ENCODE assay signal across 1 cellular context in the genomic region with DNA sequence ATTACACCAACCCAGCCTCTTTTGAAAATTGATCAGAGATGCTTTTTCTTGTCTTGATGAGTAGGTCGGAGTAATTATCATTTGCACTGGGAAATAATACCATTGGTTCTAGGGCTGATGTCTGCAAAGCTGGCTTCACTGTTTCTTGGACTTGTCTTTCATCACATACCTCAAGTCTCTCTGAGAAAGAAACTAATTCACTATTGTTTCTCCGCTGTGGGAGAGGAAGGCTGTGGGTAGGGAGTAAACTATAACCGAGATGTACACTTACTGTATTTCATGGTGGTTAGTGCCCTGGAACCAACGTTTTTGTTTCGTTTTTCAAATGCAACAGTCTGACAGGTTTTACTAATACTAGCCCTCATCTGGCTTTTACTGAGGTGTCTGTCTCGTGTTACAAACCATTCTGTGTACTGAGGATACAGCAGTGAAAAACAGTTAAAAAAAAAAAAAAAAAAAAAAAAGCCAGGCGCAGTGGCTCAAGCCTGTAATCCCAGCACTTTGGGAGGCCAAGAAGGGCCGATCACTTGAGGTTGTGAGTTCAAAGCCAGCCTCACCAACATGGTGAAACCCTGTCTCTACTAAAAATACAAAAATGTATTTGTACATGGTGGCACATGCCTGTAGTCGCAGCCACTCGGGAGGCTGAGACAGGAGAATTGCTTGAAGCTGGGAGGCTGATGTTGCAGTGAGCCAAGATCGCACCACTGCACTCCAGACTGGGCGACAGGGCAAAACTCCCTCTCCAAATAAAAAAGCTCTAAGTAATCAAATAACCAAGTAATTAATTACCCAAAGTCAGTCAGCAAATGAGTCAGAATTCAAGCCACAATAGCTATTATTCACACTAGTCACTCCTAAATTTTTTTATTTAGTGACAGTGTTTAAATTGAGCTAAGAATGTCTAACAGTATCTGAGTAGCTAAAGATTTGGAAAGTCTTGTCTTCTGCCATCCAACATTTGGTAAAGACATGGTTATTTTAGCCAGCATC.
TF ChIP-seq lines count a peak whose summit lies in the region.

No MANE protein-coding gene starts in this region.

TF ChIP-seq in GM12878, 131 proteins besides CTCF, POLR2A, EP300 and RAD21 (continued from another document and continues in another):
- TF ChIP-seq ETV6 (conservative IDR thresholded peaks at IDR 0.05 in 1 of 2, IDR thresholded peaks at IDR 0.05 in 1 of 2; ENCODE audit: borderline replicate concordance in 1 of 2, low read depth in 1 of 2): no peak
- TF ChIP-seq, protein P1, sequence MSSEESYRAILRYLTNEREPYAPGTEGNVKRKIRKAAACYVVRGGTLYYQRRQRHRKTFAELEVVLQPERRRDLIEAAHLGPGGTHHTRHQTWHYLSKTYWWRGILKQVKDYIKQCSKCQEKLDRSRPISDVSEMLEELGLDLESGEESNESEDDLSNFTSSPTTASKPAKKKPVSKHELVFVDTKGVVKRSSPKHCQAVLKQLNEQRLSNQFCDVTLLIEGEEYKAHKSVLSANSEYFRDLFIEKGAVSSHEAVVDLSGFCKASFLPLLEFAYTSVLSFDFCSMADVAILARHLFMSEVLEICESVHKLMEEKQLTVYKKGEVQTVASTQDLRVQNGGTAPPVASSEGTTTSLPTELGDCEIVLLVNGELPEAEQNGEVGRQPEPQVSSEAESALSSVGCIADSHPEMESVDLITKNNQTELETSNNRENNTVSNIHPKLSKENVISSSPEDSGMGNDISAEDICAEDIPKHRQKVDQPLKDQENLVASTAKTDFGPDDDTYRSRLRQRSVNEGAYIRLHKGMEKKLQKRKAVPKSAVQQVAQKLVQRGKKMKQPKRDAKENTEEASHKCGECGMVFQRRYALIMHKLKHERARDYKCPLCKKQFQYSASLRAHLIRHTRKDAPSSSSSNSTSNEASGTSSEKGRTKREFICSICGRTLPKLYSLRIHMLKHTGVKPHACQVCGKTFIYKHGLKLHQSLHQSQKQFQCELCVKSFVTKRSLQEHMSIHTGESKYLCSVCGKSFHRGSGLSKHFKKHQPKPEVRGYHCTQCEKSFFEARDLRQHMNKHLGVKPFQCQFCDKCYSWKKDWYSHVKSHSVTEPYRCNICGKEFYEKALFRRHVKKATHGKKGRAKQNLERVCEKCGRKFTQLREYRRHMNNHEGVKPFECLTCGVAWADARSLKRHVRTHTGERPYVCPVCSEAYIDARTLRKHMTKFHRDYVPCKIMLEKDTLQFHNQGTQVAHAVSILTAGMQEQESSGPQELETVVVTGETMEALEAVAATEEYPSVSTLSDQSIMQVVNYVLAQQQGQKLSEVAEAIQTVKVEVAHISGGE (CRISPR knock-in tag; IDR thresholded peaks at IDR 0.05): no peak
- TF ChIP-seq RUNX3 (IDR thresholded peaks at IDR 0.05; ENCODE audit: low read length): peak; percentile 86
- no peak for TF ChIP-seq NFYA (IDR thresholded peaks at IDR 0.05; ENCODE audit: borderline replicate concordance, low read depth, low read length)
- TF ChIP-seq, protein P2, sequence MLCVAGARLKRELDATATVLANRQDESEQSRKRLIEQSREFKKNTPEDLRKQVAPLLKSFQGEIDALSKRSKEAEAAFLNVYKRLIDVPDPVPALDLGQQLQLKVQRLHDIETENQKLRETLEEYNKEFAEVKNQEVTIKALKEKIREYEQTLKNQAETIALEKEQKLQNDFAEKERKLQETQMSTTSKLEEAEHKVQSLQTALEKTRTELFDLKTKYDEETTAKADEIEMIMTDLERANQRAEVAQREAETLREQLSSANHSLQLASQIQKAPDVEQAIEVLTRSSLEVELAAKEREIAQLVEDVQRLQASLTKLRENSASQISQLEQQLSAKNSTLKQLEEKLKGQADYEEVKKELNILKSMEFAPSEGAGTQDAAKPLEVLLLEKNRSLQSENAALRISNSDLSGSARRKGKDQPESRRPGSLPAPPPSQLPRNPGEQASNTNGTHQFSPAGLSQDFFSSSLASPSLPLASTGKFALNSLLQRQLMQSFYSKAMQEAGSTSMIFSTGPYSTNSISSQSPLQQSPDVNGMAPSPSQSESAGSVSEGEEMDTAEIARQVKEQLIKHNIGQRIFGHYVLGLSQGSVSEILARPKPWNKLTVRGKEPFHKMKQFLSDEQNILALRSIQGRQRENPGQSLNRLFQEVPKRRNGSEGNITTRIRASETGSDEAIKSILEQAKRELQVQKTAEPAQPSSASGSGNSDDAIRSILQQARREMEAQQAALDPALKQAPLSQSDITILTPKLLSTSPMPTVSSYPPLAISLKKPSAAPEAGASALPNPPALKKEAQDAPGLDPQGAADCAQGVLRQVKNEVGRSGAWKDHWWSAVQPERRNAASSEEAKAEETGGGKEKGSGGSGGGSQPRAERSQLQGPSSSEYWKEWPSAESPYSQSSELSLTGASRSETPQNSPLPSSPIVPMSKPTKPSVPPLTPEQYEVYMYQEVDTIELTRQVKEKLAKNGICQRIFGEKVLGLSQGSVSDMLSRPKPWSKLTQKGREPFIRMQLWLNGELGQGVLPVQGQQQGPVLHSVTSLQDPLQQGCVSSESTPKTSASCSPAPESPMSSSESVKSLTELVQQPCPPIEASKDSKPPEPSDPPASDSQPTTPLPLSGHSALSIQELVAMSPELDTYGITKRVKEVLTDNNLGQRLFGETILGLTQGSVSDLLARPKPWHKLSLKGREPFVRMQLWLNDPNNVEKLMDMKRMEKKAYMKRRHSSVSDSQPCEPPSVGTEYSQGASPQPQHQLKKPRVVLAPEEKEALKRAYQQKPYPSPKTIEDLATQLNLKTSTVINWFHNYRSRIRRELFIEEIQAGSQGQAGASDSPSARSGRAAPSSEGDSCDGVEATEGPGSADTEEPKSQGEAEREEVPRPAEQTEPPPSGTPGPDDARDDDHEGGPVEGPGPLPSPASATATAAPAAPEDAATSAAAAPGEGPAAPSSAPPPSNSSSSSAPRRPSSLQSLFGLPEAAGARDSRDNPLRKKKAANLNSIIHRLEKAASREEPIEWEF (IDR thresholded peaks at IDR 0.05; ENCODE audit: insufficient replicate concordance, low read depth, low read length): no peak
- no peak for TF ChIP-seq YBX1 (IDR thresholded peaks at IDR 0.05)
- no peak for TF ChIP-seq SIN3A (IDR thresholded peaks at IDR 0.05; ENCODE audit: low read depth, low read length)
- no peak for TF ChIP-seq KDM1A (IDR thresholded peaks at IDR 0.05; ENCODE audit: borderline replicate concordance)
- TF ChIP-seq CBFB (IDR thresholded peaks at IDR 0.05; ENCODE audit: low read depth): no peak
- TF ChIP-seq BCL11A (IDR thresholded peaks at IDR 0.05; ENCODE audit: low read depth, low read length): no peak
- peak; percentile 30 to 43; a peak in 2 of 4 replicates for TF ChIP-seq IKZF2 (IDR thresholded peaks at IDR 0.05)
- TF ChIP-seq ESRRA (IDR thresholded peaks at IDR 0.05; ENCODE audit: low read length): no peak
- TF ChIP-seq, protein P3, sequence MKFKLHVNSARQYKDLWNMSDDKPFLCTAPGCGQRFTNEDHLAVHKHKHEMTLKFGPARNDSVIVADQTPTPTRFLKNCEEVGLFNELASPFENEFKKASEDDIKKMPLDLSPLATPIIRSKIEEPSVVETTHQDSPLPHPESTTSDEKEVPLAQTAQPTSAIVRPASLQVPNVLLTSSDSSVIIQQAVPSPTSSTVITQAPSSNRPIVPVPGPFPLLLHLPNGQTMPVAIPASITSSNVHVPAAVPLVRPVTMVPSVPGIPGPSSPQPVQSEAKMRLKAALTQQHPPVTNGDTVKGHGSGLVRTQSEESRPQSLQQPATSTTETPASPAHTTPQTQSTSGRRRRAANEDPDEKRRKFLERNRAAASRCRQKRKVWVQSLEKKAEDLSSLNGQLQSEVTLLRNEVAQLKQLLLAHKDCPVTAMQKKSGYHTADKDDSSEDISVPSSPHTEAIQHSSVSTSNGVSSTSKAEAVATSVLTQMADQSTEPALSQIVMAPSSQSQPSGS (IDR thresholded peaks at IDR 0.05; ENCODE audit: low read length): no peak; the same call in 1 of the 2 replicates
- TF ChIP-seq CREB1 (IDR thresholded peaks at IDR 0.05; ENCODE audit: low read depth): 0 out of 2 replicates have a peak, but pooled peaks have one; percentile 13
- TF ChIP-seq YY1 (IDR thresholded peaks at IDR 0.05; ENCODE audit: low read depth, low read length): no peak
- TF ChIP-seq NFXL1 (IDR thresholded peaks at IDR 0.05; ENCODE audit: borderline replicate concordance): no peak
- TF ChIP-seq, protein P4, sequence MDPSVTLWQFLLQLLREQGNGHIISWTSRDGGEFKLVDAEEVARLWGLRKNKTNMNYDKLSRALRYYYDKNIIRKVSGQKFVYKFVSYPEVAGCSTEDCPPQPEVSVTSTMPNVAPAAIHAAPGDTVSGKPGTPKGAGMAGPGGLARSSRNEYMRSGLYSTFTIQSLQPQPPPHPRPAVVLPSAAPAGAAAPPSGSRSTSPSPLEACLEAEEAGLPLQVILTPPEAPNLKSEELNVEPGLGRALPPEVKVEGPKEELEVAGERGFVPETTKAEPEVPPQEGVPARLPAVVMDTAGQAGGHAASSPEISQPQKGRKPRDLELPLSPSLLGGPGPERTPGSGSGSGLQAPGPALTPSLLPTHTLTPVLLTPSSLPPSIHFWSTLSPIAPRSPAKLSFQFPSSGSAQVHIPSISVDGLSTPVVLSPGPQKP (IDR thresholded peaks at IDR 0.05; ENCODE audit: low read depth, low read length): no peak
- no peak for TF ChIP-seq CBX3 (IDR thresholded peaks at IDR 0.05; ENCODE audit: borderline replicate concordance, low read depth)
- TF ChIP-seq, protein P5, sequence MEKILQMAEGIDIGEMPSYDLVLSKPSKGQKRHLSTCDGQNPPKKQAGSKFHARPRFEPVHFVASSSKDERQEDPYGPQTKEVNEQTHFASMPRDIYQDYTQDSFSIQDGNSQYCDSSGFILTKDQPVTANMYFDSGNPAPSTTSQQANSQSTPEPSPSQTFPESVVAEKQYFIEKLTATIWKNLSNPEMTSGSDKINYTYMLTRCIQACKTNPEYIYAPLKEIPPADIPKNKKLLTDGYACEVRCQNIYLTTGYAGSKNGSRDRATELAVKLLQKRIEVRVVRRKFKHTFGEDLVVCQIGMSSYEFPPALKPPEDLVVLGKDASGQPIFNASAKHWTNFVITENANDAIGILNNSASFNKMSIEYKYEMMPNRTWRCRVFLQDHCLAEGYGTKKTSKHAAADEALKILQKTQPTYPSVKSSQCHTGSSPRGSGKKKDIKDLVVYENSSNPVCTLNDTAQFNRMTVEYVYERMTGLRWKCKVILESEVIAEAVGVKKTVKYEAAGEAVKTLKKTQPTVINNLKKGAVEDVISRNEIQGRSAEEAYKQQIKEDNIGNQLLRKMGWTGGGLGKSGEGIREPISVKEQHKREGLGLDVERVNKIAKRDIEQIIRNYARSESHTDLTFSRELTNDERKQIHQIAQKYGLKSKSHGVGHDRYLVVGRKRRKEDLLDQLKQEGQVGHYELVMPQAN (conservative IDR thresholded peaks at IDR 0.05): no peak
- no peak for TF ChIP-seq CHD4 (IDR thresholded peaks at IDR 0.05)
- no peak for TF ChIP-seq FOS (IDR thresholded peaks at IDR 0.05; ENCODE audit: borderline replicate concordance, extremely low read depth, insufficient read length)
- peak; percentile 68; the same call in 1 of the 2 replicates for TF ChIP-seq MTA3 (IDR thresholded peaks at IDR 0.05; ENCODE audit: borderline replicate concordance, low read length)
- TF ChIP-seq SREBF2 (IDR thresholded peaks at IDR 0.05; ENCODE audit: low read length): no peak
- TF ChIP-seq, protein P6, sequence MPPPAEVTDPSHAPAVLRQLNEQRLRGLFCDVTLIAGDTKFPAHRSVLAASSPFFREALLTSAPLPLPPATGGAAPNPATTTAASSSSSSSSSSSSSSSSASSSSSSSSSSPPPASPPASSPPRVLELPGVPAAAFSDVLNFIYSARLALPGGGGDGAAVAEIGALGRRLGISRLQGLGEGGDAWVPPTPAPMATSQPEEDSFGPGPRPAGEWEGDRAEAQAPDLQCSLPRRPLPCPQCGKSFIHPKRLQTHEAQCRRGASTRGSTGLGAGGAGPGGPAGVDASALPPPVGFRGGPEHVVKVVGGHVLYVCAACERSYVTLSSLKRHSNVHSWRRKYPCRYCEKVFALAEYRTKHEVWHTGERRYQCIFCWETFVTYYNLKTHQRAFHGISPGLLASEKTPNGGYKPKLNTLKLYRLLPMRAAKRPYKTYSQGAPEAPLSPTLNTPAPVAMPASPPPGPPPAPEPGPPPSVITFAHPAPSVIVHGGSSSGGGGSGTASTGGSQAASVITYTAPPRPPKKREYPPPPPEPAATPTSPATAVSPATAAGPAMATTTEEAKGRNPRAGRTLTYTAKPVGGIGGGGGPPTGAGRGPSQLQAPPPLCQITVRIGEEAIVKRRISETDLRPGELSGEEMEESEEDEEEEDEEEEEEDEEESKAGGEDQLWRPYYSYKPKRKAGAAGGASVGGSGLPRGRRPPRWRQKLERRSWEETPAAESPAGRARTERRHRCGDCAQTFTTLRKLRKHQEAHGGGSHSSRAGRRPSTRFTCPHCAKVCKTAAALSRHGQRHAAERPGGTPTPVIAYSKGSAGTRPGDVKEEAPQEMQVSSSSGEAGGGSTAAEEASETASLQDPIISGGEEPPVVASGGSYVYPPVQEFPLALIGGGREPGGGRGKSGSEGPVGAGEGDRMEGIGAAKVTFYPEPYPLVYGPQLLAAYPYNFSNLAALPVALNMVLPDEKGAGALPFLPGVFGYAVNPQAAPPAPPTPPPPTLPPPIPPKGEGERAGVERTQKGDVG (CRISPR knock-in tag; IDR thresholded peaks at IDR 0.05): no peak
- TF ChIP-seq ZZZ3 (IDR thresholded peaks at IDR 0.05; ENCODE audit: control insufficient read depth, insufficient read length, low read depth): no peak
- no peak for TF ChIP-seq NR2C1 (IDR thresholded peaks at IDR 0.05)
- no peak for TF ChIP-seq MEF2A (IDR thresholded peaks at IDR 0.05; ENCODE audit: insufficient read depth, low read depth, low read length)
- no peak for TF ChIP-seq SMAD1 (IDR thresholded peaks at IDR 0.05; ENCODE audit: low read depth, partially characterized antibody)
- TF ChIP-seq, protein P7, sequence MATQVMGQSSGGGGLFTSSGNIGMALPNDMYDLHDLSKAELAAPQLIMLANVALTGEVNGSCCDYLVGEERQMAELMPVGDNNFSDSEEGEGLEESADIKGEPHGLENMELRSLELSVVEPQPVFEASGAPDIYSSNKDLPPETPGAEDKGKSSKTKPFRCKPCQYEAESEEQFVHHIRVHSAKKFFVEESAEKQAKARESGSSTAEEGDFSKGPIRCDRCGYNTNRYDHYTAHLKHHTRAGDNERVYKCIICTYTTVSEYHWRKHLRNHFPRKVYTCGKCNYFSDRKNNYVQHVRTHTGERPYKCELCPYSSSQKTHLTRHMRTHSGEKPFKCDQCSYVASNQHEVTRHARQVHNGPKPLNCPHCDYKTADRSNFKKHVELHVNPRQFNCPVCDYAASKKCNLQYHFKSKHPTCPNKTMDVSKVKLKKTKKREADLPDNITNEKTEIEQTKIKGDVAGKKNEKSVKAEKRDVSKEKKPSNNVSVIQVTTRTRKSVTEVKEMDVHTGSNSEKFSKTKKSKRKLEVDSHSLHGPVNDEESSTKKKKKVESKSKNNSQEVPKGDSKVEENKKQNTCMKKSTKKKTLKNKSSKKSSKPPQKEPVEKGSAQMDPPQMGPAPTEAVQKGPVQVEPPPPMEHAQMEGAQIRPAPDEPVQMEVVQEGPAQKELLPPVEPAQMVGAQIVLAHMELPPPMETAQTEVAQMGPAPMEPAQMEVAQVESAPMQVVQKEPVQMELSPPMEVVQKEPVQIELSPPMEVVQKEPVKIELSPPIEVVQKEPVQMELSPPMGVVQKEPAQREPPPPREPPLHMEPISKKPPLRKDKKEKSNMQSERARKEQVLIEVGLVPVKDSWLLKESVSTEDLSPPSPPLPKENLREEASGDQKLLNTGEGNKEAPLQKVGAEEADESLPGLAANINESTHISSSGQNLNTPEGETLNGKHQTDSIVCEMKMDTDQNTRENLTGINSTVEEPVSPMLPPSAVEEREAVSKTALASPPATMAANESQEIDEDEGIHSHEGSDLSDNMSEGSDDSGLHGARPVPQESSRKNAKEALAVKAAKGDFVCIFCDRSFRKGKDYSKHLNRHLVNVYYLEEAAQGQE (IDR thresholded peaks at IDR 0.05; ENCODE audit: low read depth, low read length): no peak
